Comparison of ENCODE assay signal across 1 cellular context in genomic region chr11:122309262-122309925, GRCh38.
TF ChIP-seq lines count a peak whose summit lies in the region.

No MANE protein-coding gene starts in this region.

TF ChIP-seq in A549, 52 proteins besides CTCF, POLR2A, EP300 and RAD21 (continued from another document):
- TF ChIP-seq HMGXB4 (CRISPR knock-in tag; IDR thresholded peaks at IDR 0.05; ENCODE audit: borderline replicate concordance), result no peak
- no peak for TF ChIP-seq SMC3 (IDR thresholded peaks at IDR 0.05)
- no peak for TF ChIP-seq EHMT2 (IDR thresholded peaks at IDR 0.05; ENCODE audit: low read depth)
- TF ChIP-seq HOXB13 (CRISPR knock-in tag; IDR thresholded peaks at IDR 0.05; ENCODE audit: low read depth), result no peak
- no peak for TF ChIP-seq E2F6 (IDR thresholded peaks at IDR 0.05; ENCODE audit: borderline replicate concordance, low read depth)
- no peak for TF ChIP-seq FOSB (CRISPR knock-in tag; IDR thresholded peaks at IDR 0.05)
- no peak for TF ChIP-seq ZNF302 (CRISPR knock-in tag; IDR thresholded peaks at IDR 0.05)
- no peak for TF ChIP-seq CHD2 (IDR thresholded peaks at IDR 0.05; ENCODE audit: low read length, partially characterized antibody)
- TF ChIP-seq ZC3H11A (IDR thresholded peaks at IDR 0.05), result no peak
- no peak for TF ChIP-seq FOSL2 (IDR thresholded peaks at IDR 0.05)
- TF ChIP-seq FOSL2 (CRISPR knock-in tag; IDR thresholded peaks at IDR 0.05), result no peak
- TF ChIP-seq ZFP36 (IDR thresholded peaks at IDR 0.05; ENCODE audit: borderline replicate concordance, partially characterized antibody), result no peak
- no peak for TF ChIP-seq SREBF2 (IDR thresholded peaks at IDR 0.05)
